ENCODE assay signal across 12 cellular contexts in the genomic region with DNA sequence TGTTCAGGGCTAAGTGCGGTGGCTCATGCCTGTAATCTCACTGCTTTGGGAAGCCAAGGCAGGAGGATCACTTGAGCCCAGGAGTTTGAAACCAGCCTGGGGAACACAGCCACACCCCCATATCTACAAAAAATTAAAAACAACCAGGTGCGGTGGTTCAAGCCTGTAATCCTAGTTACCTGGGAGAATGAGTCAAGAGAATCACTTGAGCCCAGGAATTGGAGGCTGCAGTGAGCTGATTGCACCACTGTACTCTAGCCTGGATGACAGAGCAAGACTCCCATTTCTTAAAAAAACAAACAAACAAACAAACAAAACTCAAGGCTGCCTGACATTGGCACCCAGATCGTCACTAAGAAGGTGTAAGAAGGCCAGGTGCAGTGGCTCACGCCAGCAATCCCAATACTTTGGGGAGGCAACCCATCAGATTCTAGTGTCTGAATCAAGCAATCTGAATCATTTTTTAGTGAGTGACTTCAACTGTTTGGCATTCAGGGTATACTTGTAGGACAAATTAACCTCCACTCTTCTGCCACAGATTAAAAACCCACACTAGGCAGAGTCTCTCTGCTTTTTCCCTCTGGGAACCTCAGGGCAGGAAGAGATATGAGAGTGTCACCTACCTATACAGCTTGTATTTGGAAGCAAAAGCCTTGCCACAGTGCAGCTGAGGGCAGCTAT. TPM values are rescaled to one million over a fixed set of nuclear protein-coding genes. Genes with fewer than 3 reads are reported as not detected.
DNase-seq lines count a peak whose midpoint lies in the region; ATAC-seq lines count a peak whose summit lies in the region.
"Had no signal": no experiment of that assay in that cellular context is flagged by ENCODE, and none has a peak within 500 bp of the region (broad histone marks: within the 10 kb centered on the region; RNA-seq: fewer than 3 reads in every experiment).

No MANE protein-coding gene starts in this region.

- peak overlapping the region; percentile 61 for H3K4me3 Mint-ChIP-seq in activated T-cell treated with anti-CD3 and anti-CD28 coated beads, Interleukin-2, amount 50 U/mL, for 24 hours
- H3K4me3 Mint-ChIP-seq: neural progenitor cell had no signal

- H3K27me3 Mint-ChIP-seq in activated T-cell treated with anti-CD3 and anti-CD28 coated beads, Interleukin-2, amount 50 U/mL, for 24 hours, result no peaks in the 10 kb centered on the region

- H3K4me2 ChIP-seq in skeletal muscle satellite cell (ENCODE audit: low read length), result peak overlapping the region; percentile 3
- H3K4me2 ChIP-seq: neural progenitor cell had no signal

- ATAC-seq in GM21737 (IDR thresholded peaks at IDR 0.05; ENCODE audit: unreplicated experiment) (no peak), GM21528 (IDR thresholded peaks at IDR 0.05; ENCODE audit: low FRiP score, unreplicated experiment) (no peak)

- DNase-seq in activated T-cell treated with anti-CD3 and anti-CD28 coated beads, Interleukin-2, amount 50 U/mL, for 24 hours, result no peak
- DNase-seq in activated T-cell treated with anti-CD3 and anti-CD28 coated beads for 4 hours (no peak), NCI-H226 (peak; percentile 12), epithelial cell of prostate (ENCODE audit: low read depth, low spot score) (no peak), NCI-H146 treated with DMSO at 0.1 percent for 48 hours (lab: John Stamatoyannopoulos, UW; ENCODE audit: unreplicated experiment) (no peak)
- DNase-seq: activated CD4-positive, alpha-beta T cell treated with anti-CD3 and anti-CD28 coated beads for 1 hour; MG63; trophoblast cell had no signal

- peaks cover 88% of the 10 kb centered on the region for H3K4me1 Mint-ChIP-seq in activated T-cell treated with anti-CD3 and anti-CD28 coated beads, Interleukin-2, amount 50 U/mL, for 24 hours (ENCODE audit: low read depth)

- H3K9me3 Mint-ChIP-seq in activated T-cell treated with anti-CD3 and anti-CD28 coated beads, Interleukin-2, amount 50 U/mL, for 24 hours, result no peaks in the 10 kb centered on the region
- H3K9me3 Mint-ChIP-seq: neural progenitor cell had no signal

- peak overlapping the region; percentile 96 for H3K27ac Mint-ChIP-seq in activated T-cell treated with anti-CD3 and anti-CD28 coated beads, Interleukin-2, amount 50 U/mL, for 24 hours
- H3K27ac Mint-ChIP-seq: neural progenitor cell had no signal

- H3K4me1 ChIP-seq in skeletal muscle satellite cell (ENCODE audit: control insufficient read depth, insufficient read depth, low read length), result peaks cover 49% of the 10 kb centered on the region

- H3K36me3 Mint-ChIP-seq in activated T-cell treated with anti-CD3 and anti-CD28 coated beads, Interleukin-2, amount 50 U/mL, for 24 hours (ENCODE audit: low read depth), result peaks cover 98% of the 10 kb centered on the region

- no peaks in the 10 kb centered on the region for H3K9me3 ChIP-seq in skeletal muscle satellite cell (replicated peaks; ENCODE audit: low read length)
- H3K9me3 ChIP-seq: MG63 had no signal

- no peaks in the 10 kb centered on the region for H3K27me3 ChIP-seq in skeletal muscle satellite cell (ENCODE audit: control insufficient read depth, insufficient read depth, low read length)
- H3K27me3 ChIP-seq: MG63, neural progenitor cell had no signal

- H3K9ac ChIP-seq in skeletal muscle satellite cell (ENCODE audit: low read depth, low read length), result no peak overlapping the region
- H3K9ac ChIP-seq: neural progenitor cell had no signal

- H3K27ac ChIP-seq in epithelial cell of prostate, result peak overlapping the region; percentile 98
- H3K27ac ChIP-seq: neural progenitor cell had no signal

- H3K4me3 ChIP-seq in skeletal muscle satellite cell (ENCODE audit: low read length), result no peak overlapping the region
- H3K4me3 ChIP-seq: MG63, neural progenitor cell had no signal

- peaks cover 39% of the 10 kb centered on the region for H3K36me3 ChIP-seq in skeletal muscle satellite cell (ENCODE audit: insufficient read depth, low read length)
- H3K36me3 ChIP-seq: neural progenitor cell had no signal

RNA-seq across cellular contexts. Expression of a gene that starts 6.1 kb away (rescaled TPM):
- total RNA-seq in skeletal muscle satellite cell (2012; rRNA removed), result 2.2 and 3.5 TPM in 2 replicates

RNA-seq across cellular contexts. Expression of a gene that starts 6.2 kb away (rescaled TPM):
- total RNA-seq in skeletal muscle satellite cell (2012; rRNA removed), result 49.4 and 52.5 TPM in 2 replicates
